In genomic region chr1:32032287-32032639, GRCh38 we compare ENCODE assay signal across 16 cellular contexts. TPM values are rescaled to one million over a fixed set of nuclear protein-coding genes. Genes with fewer than 3 reads are reported as not detected.
DNase-seq lines count a peak whose midpoint lies in the region; ATAC-seq and TF ChIP-seq lines count a peak whose summit lies in the region.
"Had no signal": no experiment of that assay in that cellular context is flagged by ENCODE, and none has a peak within 500 bp of the region (broad histone marks: within the 10 kb centered on the region; RNA-seq: fewer than 3 reads in every experiment).

No MANE protein-coding gene starts in this region.

- no peaks in the 10 kb centered on the region for H3K27me3 ChIP-seq in A673 (replicated peaks; ENCODE audit: insufficient read depth, low read depth, low read length, poor library complexity)
- no peaks in the 10 kb centered on the region for H3K27me3 ChIP-seq in IMR-90 (ENCODE audit: control insufficient read depth, insufficient read depth, low read length)
- H3K27me3 ChIP-seq in neural progenitor cell, result no peaks in the 10 kb centered on the region
- no peaks in the 10 kb centered on the region for H3K27me3 ChIP-seq in SJCRH30
- H3K27me3 ChIP-seq in H7 (ENCODE audit: control insufficient read depth, insufficient read depth, low read length), result no peaks in the 10 kb centered on the region
- H3K27me3 ChIP-seq: heart left ventricle, testis had no signal

- H3K23ac ChIP-seq in IMR-90 (ENCODE audit: low read depth, low read length), result peak overlapping the region; percentile 26; the same call in 1 of the 2 replicates

- no peak for ATAC-seq in IMR-90 (ENCODE audit: low read depth)
- no peak for ATAC-seq in GM18511 (IDR thresholded peaks at IDR 0.05; ENCODE audit: unreplicated experiment)
- ATAC-seq: heart left ventricle had no signal

- H4K91ac ChIP-seq in IMR-90 (ENCODE audit: insufficient read depth, low read depth, low read length), result no peak overlapping the region

- H3K27ac Mint-ChIP-seq in endothelial cell (ENCODE audit: unreplicated experiment), result peak overlapping the region; percentile 67
- H3K27ac Mint-ChIP-seq in neural progenitor cell, result no peak overlapping the region

- H3K9ac ChIP-seq in IMR-90 (ENCODE audit: low read depth, low read length) (peak overlapping the region; percentile 17; the same call in 1 of the 2 replicates), neural progenitor cell (no peak overlapping the region)

- dilution Hi-C loops in IMR-90 (cut with HindIII; ENCODE audit: low sequenced_read_pairs, unreplicated experiment), result no loop called here

- H3K9me1 ChIP-seq in IMR-90 (ENCODE audit: insufficient read depth, low read length), result peaks cover 27% of the 10 kb centered on the region

- H3K36me3 Mint-ChIP-seq in endothelial cell (ENCODE audit: low read depth, unreplicated experiment) (peaks cover 47% of the 10 kb centered on the region), neural progenitor cell (peaks cover 41% of the 10 kb centered on the region)

- BruUV-seq in A673 (replicated peaks; lab: Mats Ljungman, UMichigan) (TSS peak; percentile 10), IMR-90 (replicated peaks; lab: Mats Ljungman, UMichigan) (no TSS peak)

- no peaks in the 10 kb centered on the region for H3K9me3 Mint-ChIP-seq in endothelial cell (ENCODE audit: unreplicated experiment)
- H3K9me3 Mint-ChIP-seq in neural progenitor cell, result no peaks in the 10 kb centered on the region

- H3K79me1 ChIP-seq in IMR-90 (ENCODE audit: low read depth in 1 of 2, low read length in 2 of 2), result peaks cover 21 to 62% of the 10 kb centered on the region in 2 experiments

- H3K27me3 Mint-ChIP-seq in endothelial cell (ENCODE audit: unreplicated experiment) (no peaks in the 10 kb centered on the region), neural progenitor cell (ENCODE audit: insufficient read depth, low read depth) (peaks cover 3% of the 10 kb centered on the region)

- H3K4me1 ChIP-seq in A673 (ENCODE audit: insufficient read depth, low read length, poor library complexity, severe bottlenecking) (no peaks in the 10 kb centered on the region), IMR-90 (ENCODE audit: control insufficient read depth, insufficient read depth, low read length) (peaks cover 9% of the 10 kb centered on the region; the same call in 1 of the 2 replicates), neural progenitor cell (no peaks in the 10 kb centered on the region), SJCRH30 (peaks cover 12% of the 10 kb centered on the region; the same call in 1 of the 2 replicates)
- H3K4me1 ChIP-seq: testis had no signal

- TF ChIP-seq CTCF in A673 (conservative IDR thresholded peaks at IDR 0.05; ENCODE audit: low read depth, low read length) (no peak), IMR-90 (conservative IDR thresholded peaks at IDR 0.05; ENCODE audit: low read depth, low read length) (no peak), endothelial cell (IDR thresholded peaks at IDR 0.05; ENCODE audit: unreplicated experiment) (no peak), neural progenitor cell (IDR thresholded peaks at IDR 0.05) (no peak), coronary artery (IDR thresholded peaks at IDR 0.05) (no peak)

- intact Hi-C loops in A673 (cut with micrococcal nuclease; ENCODE audit: unreplicated experiment), result no loop called here
- intact Hi-C loops in IMR-90 (cut with micrococcal nuclease), result no loop called here

- H3K4me3 ChIP-seq in A673 (ENCODE audit: low read depth, low read length, poor library complexity, severe bottlenecking), result no peak overlapping the region
- no peak overlapping the region for H3K4me3 ChIP-seq in IMR-90 (ENCODE audit: insufficient read depth, low read depth, low read length)
- H3K4me3 ChIP-seq in neural progenitor cell, result no peak overlapping the region
- H3K4me3 ChIP-seq in SJCRH30, result no peak overlapping the region
- no peak overlapping the region for H3K4me3 ChIP-seq in coronary artery
- no peak overlapping the region for H3K4me3 ChIP-seq in H7 (ENCODE audit: insufficient read depth, low read depth, low read length)
- H3K4me3 ChIP-seq: heart left ventricle, testis had no signal

- H3K27ac ChIP-seq in A673 (ENCODE audit: low read depth, low read length, poor library complexity, severe bottlenecking) (no peak overlapping the region), IMR-90 (ENCODE audit: insufficient read depth, low read length) (no peak overlapping the region), neural progenitor cell (peak overlapping the region; percentile 47), SJCRH30 (no peak overlapping the region), coronary artery (peak overlapping the region in 1 of 2 donors; percentile 41)
- H3K27ac ChIP-seq: heart left ventricle, testis had no signal

- H3K36me3 ChIP-seq in A673 (ENCODE audit: insufficient read depth, low read length, poor library complexity, severe bottlenecking) (peaks cover 58% of the 10 kb centered on the region), IMR-90 (ENCODE audit: control insufficient read depth, insufficient read depth, low read length) (peaks cover 25% of the 10 kb centered on the region), neural progenitor cell (peaks cover 20% of the 10 kb centered on the region), SJCRH30 (peaks cover 90% of the 10 kb centered on the region), H7 (replicated peaks; ENCODE audit: control insufficient read depth, insufficient read depth, low read length) (peaks cover 26% of the 10 kb centered on the region)

- TF ChIP-seq POLR2A in IMR-90 (IDR thresholded peaks at IDR 0.05; ENCODE audit: low read depth, low read length), result no peak

- peak overlapping the region; percentile 77; the same call in 1 of the 2 replicates for H3K4me2 ChIP-seq in IMR-90 (ENCODE audit: low read depth, low read length)
- no peak overlapping the region for H3K4me2 ChIP-seq in neural progenitor cell

- peaks cover 93% of the 10 kb centered on the region for H4K20me1 ChIP-seq in IMR-90 (ENCODE audit: insufficient read depth, low read length)
- peaks cover 100% of the 10 kb centered on the region for H4K20me1 ChIP-seq in neural progenitor cell (ENCODE audit: low read depth)

- WGBS in IMR-90 (ENCODE audit: extremely low coverage in 2 of 2, insufficient read length in 1 of 2), 2 experiments, result no CpG with 5 or more reads among the region's 2 CpGs

- no peak overlapping the region for H2BK15ac ChIP-seq in IMR-90 (ENCODE audit: low read depth, low read length)

- CTCF ChIA-PET in A673 (lab: Charles Lee) (interaction anchor here (0.6 kb wide), 1 partner anchor 94 kb away, joined by 4 read pairs; the partner anchor contains the start of gene PTP4A2), IMR-90 (lab: Yijun Ruan, JAX) (interaction anchor here (1.0 kb wide), 1 partner anchor 11 kb away, joined by 5 read pairs; no protein-coding TSS in a partner anchor)

- H3K4me1 Mint-ChIP-seq in endothelial cell (ENCODE audit: unreplicated experiment) (peaks cover 6% of the 10 kb centered on the region), neural progenitor cell (no peaks in the 10 kb centered on the region)

- POLR2A ChIA-PET in A673 (lab: Charles Lee; ENCODE audit: low non-redundant PET), result no interaction called here
- POLR2A ChIA-PET in IMR-90 (lab: Charles Lee; ENCODE audit: unreplicated experiment), result no interaction called here

- no peak overlapping the region for H2BK120ac ChIP-seq in IMR-90 (ENCODE audit: low read depth, low read length)

- DNase-seq in A673 (ENCODE audit: low spot score) (no peak), IMR-90 (no peak), endothelial cell (ENCODE audit: low spot score) (no peak), neural progenitor cell (ENCODE audit: low spot score) (no peak), SJCRH30 (no peak), coronary artery (ENCODE audit: low spot score) (no peak), H7 (no peak)
- DNase-seq: activated CD8-positive, alpha-beta memory T cell treated with anti-CD3 and anti-CD28 coated beads, Interleukin-2, amount 50 U/mL, for 4 hours; erythroblast; GOT3; heart left ventricle; NCI-H1930; NCI-H524 treated with DMSO at 0.1 percent for 48 hours; SW 1271; testis had no signal

- no peak overlapping the region for H2AK9ac ChIP-seq in IMR-90 (replicated peaks; ENCODE audit: low read depth, low read length, poor library complexity)

- peak overlapping the region; percentile 54 for H2BK5ac ChIP-seq in IMR-90 (ENCODE audit: low read depth, low read length, poor library complexity, severe bottlenecking)

- no peak overlapping the region for H3K4ac ChIP-seq in IMR-90 (ENCODE audit: low read depth, low read length)

- in situ Hi-C loops in IMR-90 (cut with MboI; ENCODE audit: low sequenced_read_pairs), result no loop called here

- no peak overlapping the region for H3K56ac ChIP-seq in IMR-90 (ENCODE audit: extremely low read depth, insufficient read depth, low read length)

- H3K9me3 ChIP-seq in A673 (ENCODE audit: low read depth, low read length, poor library complexity, severe bottlenecking) (no peaks in the 10 kb centered on the region), IMR-90 (ENCODE audit: control insufficient read depth, insufficient read depth, low read length) (no peaks in the 10 kb centered on the region), neural progenitor cell (ENCODE audit: low read depth) (no peaks in the 10 kb centered on the region), SJCRH30 (replicated peaks) (no peaks in the 10 kb centered on the region)
- H3K9me3 ChIP-seq: heart left ventricle, testis had no signal

- no peak for TF ChIP-seq RAD21 in IMR-90 (IDR thresholded peaks at IDR 0.05; ENCODE audit: low read length)

- peaks cover 10% of the 10 kb centered on the region for H3F3A ChIP-seq in neural progenitor cell (ENCODE audit: low read depth)

- H2BK20ac ChIP-seq in IMR-90 (ENCODE audit: low read depth, low read length), result no peak overlapping the region

- peaks cover 100% of the 10 kb centered on the region for H3K79me2 ChIP-seq in neural progenitor cell (ENCODE audit: low read depth)

- H3K18ac ChIP-seq in IMR-90 (ENCODE audit: low read depth, low read length), result 0 out of 2 replicates have a peak overlapping the region, but pooled peaks have one; percentile 6

- no peak overlapping the region for H3K4me3 Mint-ChIP-seq in endothelial cell (ENCODE audit: unreplicated experiment)
- no peak overlapping the region for H3K4me3 Mint-ChIP-seq in neural progenitor cell

- no peak overlapping the region for H4K5ac ChIP-seq in IMR-90 (ENCODE audit: low read depth, low read length)

- H2AFZ ChIP-seq in IMR-90 (replicated peaks; ENCODE audit: low read length, poor library complexity), result no peak overlapping the region
- no peak overlapping the region for H2AFZ ChIP-seq in neural progenitor cell (replicated peaks)

- H2AK5ac ChIP-seq in IMR-90 (ENCODE audit: low read depth, low read length), result no peak overlapping the region

- H4K8ac ChIP-seq in IMR-90 (ENCODE audit: low read depth in 2 of 2, low read length in 2 of 2), result no peak overlapping the region

- no peak overlapping the region for H3K14ac ChIP-seq in IMR-90 (replicated peaks; ENCODE audit: low read depth, low read length)

RNA-seq across cellular contexts. Expression of gene KHDRBS1, which starts 18.6 kb away (rescaled TPM):
- total RNA-seq in A673 (2021) (226 and 236 TPM in 2 replicates), IMR-90 (2012; rRNA removed) (33.7 and 39.7 TPM in 2 replicates), endothelial cell (ENCODE audit: unreplicated experiment) (203 TPM), neural progenitor cell (ENCODE audit: low replicate concordance) (159 and 201 TPM in 2 replicates)
- 52.6 and 67.6 TPM in 2 replicates for polyA plus RNA-seq in IMR-90 (2012; rRNA removed)
- polyA plus RNA-seq in IMR-90 (2012; cell fraction: cytosol; rRNA removed), result 40.2 and 51.4 TPM in 2 replicates
- polyA plus RNA-seq in IMR-90 (2012; cell fraction: nucleus; rRNA removed; ENCODE audit: low replicate concordance), result 41.3 and 49.0 TPM in 2 replicates
- total RNA-seq in SJCRH30 (2014; rRNA removed; shearing (Covaris generic)), result 128 and 138 TPM in 2 replicates
- 84.7 and 108 TPM in 2 replicates for total RNA-seq in H7 (2014; rRNA removed; shearing (Covaris generic))

RNA-seq across cellular contexts. Expression of gene TMEM39B, which starts 40.5 kb away (rescaled TPM):
- total RNA-seq in A673 (2021) (30.4 and 32.4 TPM in 2 replicates), IMR-90 (2012; rRNA removed) (4.4 and 6.5 TPM in 2 replicates), endothelial cell (ENCODE audit: unreplicated experiment) (26.9 TPM), neural progenitor cell (ENCODE audit: low replicate concordance) (2.3 and 11.7 TPM in 2 replicates)
- 28.7 and 30.2 TPM in 2 replicates for polyA plus RNA-seq in IMR-90 (2012; rRNA removed)
- 21.5 and 31.3 TPM in 2 replicates for polyA plus RNA-seq in IMR-90 (2012; cell fraction: cytosol; rRNA removed)
- polyA plus RNA-seq in IMR-90 (2012; cell fraction: nucleus; rRNA removed; ENCODE audit: low replicate concordance), result 26.5 and 45.9 TPM in 2 replicates
- total RNA-seq in SJCRH30 (2014; rRNA removed; shearing (Covaris generic)), result 11.1 and 11.6 TPM in 2 replicates
- 11.1 and 14.3 TPM in 2 replicates for total RNA-seq in H7 (2014; rRNA removed; shearing (Covaris generic))
